In the genomic region with DNA sequence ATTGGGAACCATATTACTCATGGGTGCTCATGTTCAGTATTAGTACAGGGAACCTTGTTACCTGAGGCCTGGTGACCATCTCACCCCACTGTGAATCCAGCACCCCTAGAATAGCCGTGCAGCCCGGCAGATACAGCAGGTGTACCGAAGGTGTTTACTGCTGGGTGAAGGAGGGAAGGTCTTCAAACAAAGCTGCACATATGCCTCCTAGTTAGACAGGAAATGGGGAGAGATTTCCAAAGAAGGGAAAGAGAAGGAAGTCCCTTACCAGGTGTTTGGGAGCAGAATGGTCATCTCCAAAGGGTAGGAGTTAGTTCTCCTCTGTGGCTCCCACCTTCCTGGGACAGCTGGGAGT, we compare ENCODE assay signal across 8 cellular contexts. TPM values are rescaled to one million over a fixed set of nuclear protein-coding genes. Genes with fewer than 3 reads are reported as not detected.
"Had no signal": no experiment of that assay in that cellular context is flagged by ENCODE, and none has a peak within 500 bp of the region (broad histone marks: within the 10 kb centered on the region; RNA-seq: fewer than 3 reads in every experiment).

No MANE protein-coding gene starts in this region.

- H3K9me3 Mint-ChIP-seq: IgD-negative memory B cell had no signal

- H3K4me1 Mint-ChIP-seq: IgD-negative memory B cell had no signal

- ATAC-seq: K562 had no signal

- H3K36me3 Mint-ChIP-seq: IgD-negative memory B cell had no signal

- H3K4me3 Mint-ChIP-seq: IgD-negative memory B cell had no signal

- H3K4me3 ChIP-seq: K562 had no signal

- H3K27ac ChIP-seq: HL-60 had no signal

- DNase-seq: IMR-90, KBM-7, KG1 had no signal

RNA-seq across cellular contexts. Expression of a gene that starts 2.4 kb away (rescaled TPM):
- total RNA-seq: HepG2, HT1080, IMR-90, K562 had no signal
- polyA plus RNA-seq: IgD-negative memory B cell, IMR-90, K562 had no signal
